8 cellular contexts compared by ENCODE assay signal in the genomic region with DNA sequence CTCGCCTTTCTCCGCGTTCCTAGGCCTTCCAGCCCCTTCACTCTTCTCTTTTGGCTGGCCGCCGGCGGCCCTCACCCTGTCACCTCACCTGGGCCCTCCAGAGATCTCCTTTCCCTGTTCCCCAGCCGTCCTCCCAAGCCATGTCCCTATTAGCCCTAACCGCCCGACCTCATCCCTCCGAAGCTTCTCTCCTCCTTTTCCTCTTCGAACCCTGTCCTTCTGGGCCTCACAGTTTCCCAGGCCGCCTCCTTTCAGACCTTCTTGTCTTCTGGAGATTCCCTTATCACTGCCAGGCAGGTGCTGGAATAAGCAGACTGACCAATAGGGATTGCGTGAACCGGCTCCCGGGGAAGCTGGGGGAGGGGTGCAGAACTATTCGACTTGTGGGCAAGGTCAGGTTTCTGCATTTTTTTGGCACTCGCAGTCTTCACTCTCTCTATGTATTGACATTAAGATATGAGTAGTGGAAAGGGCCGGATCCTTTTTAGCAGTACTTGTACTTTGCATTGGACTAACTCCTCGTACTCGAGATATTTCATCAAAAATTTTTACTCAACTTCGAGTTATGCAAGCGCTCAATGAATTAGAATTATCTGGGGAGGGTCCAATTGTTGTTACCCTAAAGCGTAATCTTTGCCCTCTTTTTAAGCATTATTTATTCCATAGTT. TPM values are rescaled to one million over a fixed set of nuclear protein-coding genes. Genes with fewer than 3 reads are reported as not detected.
A peak's percentile ranks its signal among the peaks of the same experiment; 100 is the strongest.
DNase-seq lines count a peak whose midpoint lies in the region; ATAC-seq and TF ChIP-seq lines count a peak whose summit lies in the region.

No MANE protein-coding gene starts in this region.

- H3K4me3 Mint-ChIP-seq in T-helper 1 cell treated with Interleukin-12 subunit alpha and Interleukin-12 subunit beta and Interleukin-4 antibody, amounts not matched to agents 30 μg/mL and 1 μg/mL, for 36 hours = peak overlapping the region; percentile 93
- H3K4me3 Mint-ChIP-seq in stimulated activated memory B cell treated with anti-CD40 and anti-IgM and Interleukin-4, amounts not matched to agents 10 μg/mL and 1 μg/mL and 100 μg/mL, for 72 hours = peak overlapping the region; percentile 95

- H3K27ac Mint-ChIP-seq in T-helper 1 cell treated with Interleukin-12 subunit alpha and Interleukin-12 subunit beta and Interleukin-4 antibody, amounts not matched to agents 30 μg/mL and 1 μg/mL, for 36 hours = peak overlapping the region; percentile 76
- H3K27ac Mint-ChIP-seq in stimulated activated memory B cell treated with anti-CD40 and anti-IgM and Interleukin-4, amounts not matched to agents 10 μg/mL and 1 μg/mL and 100 μg/mL, for 72 hours = peak overlapping the region; percentile 94

- DNase-seq in NCI-H2107 treated with DMSO at 0.1 percent for 48 hours (lab: John Stamatoyannopoulos, UW; ENCODE audit: unreplicated experiment) = peak; percentile 31
- DNase-seq in NCI-H2107 (lab: John Stamatoyannopoulos, UW) = no peak
- peak; percentile 62 for DNase-seq in KBM-7
- DNase-seq in coronary artery (ENCODE audit: low spot score) = peak; percentile 77
- DNase-seq in left lobe of liver (ENCODE audit: low spot score) = peak; percentile 81

- H3K27me3 Mint-ChIP-seq in T-helper 1 cell treated with Interleukin-12 subunit alpha and Interleukin-12 subunit beta and Interleukin-4 antibody, amounts not matched to agents 30 μg/mL and 1 μg/mL, for 36 hours (ENCODE audit: low read depth) = no peaks in the 10 kb centered on the region
- no peaks in the 10 kb centered on the region for H3K27me3 Mint-ChIP-seq in stimulated activated memory B cell treated with anti-CD40 and anti-IgM and Interleukin-4, amounts not matched to agents 10 μg/mL and 1 μg/mL and 100 μg/mL, for 72 hours

- H3K36me3 Mint-ChIP-seq in T-helper 1 cell treated with Interleukin-12 subunit alpha and Interleukin-12 subunit beta and Interleukin-4 antibody, amounts not matched to agents 30 μg/mL and 1 μg/mL, for 36 hours (ENCODE audit: low read depth) = peaks cover 6% of the 10 kb centered on the region
- no peaks in the 10 kb centered on the region for H3K36me3 Mint-ChIP-seq in stimulated activated memory B cell treated with anti-CD40 and anti-IgM and Interleukin-4, amounts not matched to agents 10 μg/mL and 1 μg/mL and 100 μg/mL, for 72 hours

- peak; percentile 49 for ATAC-seq in left lobe of liver
- peak; percentile 29 for ATAC-seq in stimulated activated memory B cell treated with anti-CD40 and anti-IgM and Interleukin-4, amounts not matched to agents 10 μg/mL and 1 μg/mL and 100 μg/mL, for 72 hours
- ATAC-seq in HG03520 (IDR thresholded peaks at IDR 0.05; ENCODE audit: unreplicated experiment) = no peak

- H3K27ac ChIP-seq in coronary artery = peak overlapping the region; percentile 74 to 90

- H3K4me3 ChIP-seq in coronary artery = peak overlapping the region; percentile 90

- TF ChIP-seq CTCF in coronary artery (IDR thresholded peaks at IDR 0.05) = no peak

- peaks cover 22% of the 10 kb centered on the region for H3K4me1 Mint-ChIP-seq in T-helper 1 cell treated with Interleukin-12 subunit alpha and Interleukin-12 subunit beta and Interleukin-4 antibody, amounts not matched to agents 30 μg/mL and 1 μg/mL, for 36 hours (ENCODE audit: low read depth)
- peaks cover 24% of the 10 kb centered on the region for H3K4me1 Mint-ChIP-seq in stimulated activated memory B cell treated with anti-CD40 and anti-IgM and Interleukin-4, amounts not matched to agents 10 μg/mL and 1 μg/mL and 100 μg/mL, for 72 hours

- in situ Hi-C loops in KBM-7 (cut with MboI; ENCODE audit: low pct_unique_long_range_greater_than_20kb, low sequenced_read_pairs) = no loop called here

- no peaks in the 10 kb centered on the region for H3K9me3 Mint-ChIP-seq in T-helper 1 cell treated with Interleukin-12 subunit alpha and Interleukin-12 subunit beta and Interleukin-4 antibody, amounts not matched to agents 30 μg/mL and 1 μg/mL, for 36 hours
- no peaks in the 10 kb centered on the region for H3K9me3 Mint-ChIP-seq in stimulated activated memory B cell treated with anti-CD40 and anti-IgM and Interleukin-4, amounts not matched to agents 10 μg/mL and 1 μg/mL and 100 μg/mL, for 72 hours

RNA-seq across cellular contexts. Expression of a gene that starts 0.7 kb away (rescaled TPM):
- 12.5 TPM for total RNA-seq in left lobe of liver
